In the genomic region with DNA sequence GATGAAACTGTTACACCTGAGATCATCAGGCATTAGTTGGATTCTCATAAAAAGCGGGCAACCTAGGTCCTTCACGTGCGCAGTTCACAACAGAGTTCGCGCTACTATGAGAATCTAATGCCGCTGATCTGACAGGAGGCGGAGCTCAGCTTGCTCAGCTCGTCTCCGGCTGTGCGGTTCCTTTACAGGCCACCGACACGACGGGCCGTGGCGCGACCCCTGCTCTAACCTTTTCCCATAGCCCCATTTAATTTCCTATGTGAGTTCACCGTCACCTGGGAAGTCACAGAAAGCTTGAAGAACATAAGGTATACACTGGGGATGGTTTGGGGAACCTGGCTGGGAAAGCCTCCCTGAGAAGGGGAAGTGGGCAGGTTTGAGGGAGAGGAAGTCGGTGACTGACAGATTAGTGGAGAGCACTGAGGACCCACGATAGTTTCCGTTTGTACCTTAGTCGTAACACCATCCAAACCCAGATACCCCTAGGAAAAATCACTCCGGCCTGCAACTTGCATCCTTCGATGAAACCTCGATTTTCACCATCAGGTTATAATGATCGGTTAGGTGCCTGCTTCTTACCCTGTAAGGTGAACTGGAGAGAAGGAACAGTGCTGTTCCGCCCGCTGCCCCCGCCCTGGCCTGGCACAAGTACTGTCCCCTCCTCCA, we compare ENCODE assay signal across 8 cellular contexts.
DNase-seq lines count a peak whose midpoint lies in the region; ATAC-seq and TF ChIP-seq lines count a peak whose summit lies in the region.

No MANE protein-coding gene starts in this region.

- H3K4me1 ChIP-seq in NT2/D1 (ENCODE audit: insufficient read depth, insufficient read length), result peaks cover 9% of the 10 kb centered on the region
- peaks cover 16% of the 10 kb centered on the region for H3K4me1 ChIP-seq in rectal smooth muscle tissue (ENCODE audit: control insufficient read depth, insufficient read depth, low read length)

- no peaks in the 10 kb centered on the region for H3K9me3 ChIP-seq in NT2/D1 (ENCODE audit: insufficient read depth, low read length)

- peak overlapping the region; percentile 40 for H3K4me3 ChIP-seq in NT2/D1 (ENCODE audit: insufficient read length, low read depth)
- peak overlapping the region; percentile 65 to 70 for H3K4me3 ChIP-seq in foreskin fibroblast (ENCODE audit: low read depth in 1 of 2, low read length in 2 of 2)
- H3K4me3 ChIP-seq in rectal smooth muscle tissue (ENCODE audit: low read length), result peak overlapping the region; percentile 65

- no peak for TF ChIP-seq CTCF in foreskin fibroblast (IDR thresholded peaks at IDR 0.05; ENCODE audit: low read depth, low read length)

- peak overlapping the region; percentile 92 for H3K27ac ChIP-seq in rectal smooth muscle tissue (ENCODE audit: low read depth, low read length)

- DNase-seq in Ammon's horn (ENCODE audit: low spot score) (peak; percentile 54), NT2/D1 (ENCODE audit: low read depth, low spot score) (no peak), activated T-helper 1 cell treated with Interleukin-2 at 50 U/mL for 16 hours (ENCODE audit: low read depth) (peak; percentile 32), foreskin fibroblast (peak in 1 of 2 donors; percentile 49), superior temporal gyrus (ENCODE audit: extremely low spot score) (no peak)

- H3K27me3 ChIP-seq in NT2/D1 (ENCODE audit: insufficient read depth, insufficient read length) (peaks cover 31% of the 10 kb centered on the region), rectal smooth muscle tissue (ENCODE audit: control insufficient read depth, insufficient read depth, low read length) (peaks cover 4% of the 10 kb centered on the region)

- ATAC-seq in GM21447 (IDR thresholded peaks at IDR 0.05; ENCODE audit: unreplicated experiment) (peak; percentile 40), HG03571 (IDR thresholded peaks at IDR 0.05; ENCODE audit: unreplicated experiment) (no peak)

- H3K9ac ChIP-seq in NT2/D1 (ENCODE audit: insufficient read length, low read depth), result peak overlapping the region; percentile 65
- H3K9ac ChIP-seq in rectal smooth muscle tissue (ENCODE audit: low read length), result peak overlapping the region; percentile 66

- H3K36me3 ChIP-seq in NT2/D1 (ENCODE audit: insufficient read depth, insufficient read length, low read length), result peaks cover 7% of the 10 kb centered on the region
- H3K36me3 ChIP-seq in rectal smooth muscle tissue (ENCODE audit: control insufficient read depth, insufficient read depth, low read length), result no peaks in the 10 kb centered on the region

Comparison
In these comparisons a context has a peak if more than half of its experiments do, and no peak if none do; other contexts are left out.
1. DNase-seq: peak in Ammon's horn (single experiment) and activated T-helper 1 cell treated with Interleukin-2 at 50 U/mL for 16 hours (single experiment); none in NT2/D1 (single experiment) and superior temporal gyrus (single experiment).
2. Peak in every context shown above with its lines, with median percentiles within 50 percentile points of each other: H3K4me3 ChIP-seq.